ENCODE assay signal across 9 cellular contexts in genomic region chr12:85186236-85186635, GRCh38.
"Had no signal": no experiment of that assay in that cellular context is flagged by ENCODE, and none has a peak within 500 bp of the region (broad histone marks: within the 10 kb centered on the region; RNA-seq: fewer than 3 reads in every experiment).

No MANE protein-coding gene starts in this region.

- H3K4me1 Mint-ChIP-seq: GM23338 had no signal

- FAIRE-seq: HTR-8/SVneo, K562 had no signal

- H3K4me3 ChIP-seq: GM23338, HAP-1, K562 had no signal

- DNase-seq: H7, HFFc6, IMR-90, KG1 had no signal

- H3K27ac Mint-ChIP-seq: GM23338, HFFc6 had no signal

- H3K4me1 ChIP-seq: HAP-1 had no signal

- H3K27ac ChIP-seq: HL-60 had no signal

- H3K9me3 Mint-ChIP-seq: GM23338, HFFc6 had no signal

- H3K36me3 ChIP-seq: HAP-1 had no signal

- H3K4me2 ChIP-seq: GM23338 had no signal

- H3K9me3 ChIP-seq: HAP-1 had no signal

- H3K4me3 Mint-ChIP-seq: GM23338, HFFc6 had no signal

- H2AFZ ChIP-seq: GM23338 had no signal
